In the genomic region with DNA sequence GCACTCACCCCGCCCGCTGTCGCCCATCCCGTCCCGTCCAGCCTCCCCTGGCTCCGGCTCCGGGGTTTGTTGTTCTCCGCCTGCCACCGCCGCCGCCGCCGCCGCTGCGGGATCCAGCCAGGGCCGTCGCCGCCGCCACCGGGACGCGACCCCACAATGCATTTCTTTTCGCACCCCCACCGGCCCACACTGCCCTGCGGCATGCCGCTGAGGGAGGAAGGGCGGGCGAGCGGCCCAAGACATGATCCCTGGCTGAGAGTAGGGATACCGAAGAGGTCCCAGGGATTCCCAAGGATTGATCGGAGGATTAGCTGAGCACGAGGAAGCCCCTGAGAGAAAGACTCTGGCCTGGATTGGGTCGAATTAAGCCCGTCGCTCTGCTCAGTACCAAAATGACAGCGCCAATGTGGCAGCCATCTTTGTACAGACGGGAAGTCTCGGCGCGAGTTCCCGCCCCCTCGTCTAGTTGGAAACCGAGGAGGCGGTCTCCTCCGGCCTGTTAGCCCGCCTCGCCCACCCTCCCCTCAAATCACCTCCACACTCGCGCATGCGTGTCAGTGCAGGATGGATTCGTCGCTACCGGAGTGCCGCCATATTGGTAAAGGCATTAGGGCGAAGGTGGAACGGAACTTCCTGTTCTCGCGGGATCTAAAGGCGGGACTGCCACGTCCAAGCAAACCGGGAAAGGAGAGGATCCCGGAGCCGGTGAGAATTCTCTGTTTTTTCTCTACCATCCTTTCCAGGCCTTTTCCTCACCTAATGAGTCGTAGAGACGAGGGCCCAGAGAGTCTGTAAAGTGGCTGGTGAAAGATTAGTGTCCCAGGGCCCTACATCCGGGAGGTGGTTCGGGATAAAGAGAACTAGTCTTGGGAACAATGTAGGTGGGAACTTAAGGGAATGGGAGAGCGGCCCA, we compare ENCODE assay signal across 1 cellular context.
TF ChIP-seq lines count a peak whose summit lies in the region.

A gene (minus strand): TSS at position 432 of the 913 bp plus-strand sequence. CDS start 189 bp downstream, at position 243.
A gene with protein sequence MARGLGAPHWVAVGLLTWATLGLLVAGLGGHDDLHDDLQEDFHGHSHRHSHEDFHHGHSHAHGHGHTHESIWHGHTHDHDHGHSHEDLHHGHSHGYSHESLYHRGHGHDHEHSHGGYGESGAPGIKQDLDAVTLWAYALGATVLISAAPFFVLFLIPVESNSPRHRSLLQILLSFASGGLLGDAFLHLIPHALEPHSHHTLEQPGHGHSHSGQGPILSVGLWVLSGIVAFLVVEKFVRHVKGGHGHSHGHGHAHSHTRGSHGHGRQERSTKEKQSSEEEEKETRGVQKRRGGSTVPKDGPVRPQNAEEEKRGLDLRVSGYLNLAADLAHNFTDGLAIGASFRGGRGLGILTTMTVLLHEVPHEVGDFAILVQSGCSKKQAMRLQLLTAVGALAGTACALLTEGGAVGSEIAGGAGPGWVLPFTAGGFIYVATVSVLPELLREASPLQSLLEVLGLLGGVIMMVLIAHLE (plus strand): TSS at position 634 of the 913 bp plus-strand sequence. CDS start 379 bp downstream, outside the sequence.

TF ChIP-seq in K562, 482 proteins besides CTCF, POLR2A, EP300 and RAD21 (continued from another document and continues in another):
- TF ChIP-seq, protein P1, sequence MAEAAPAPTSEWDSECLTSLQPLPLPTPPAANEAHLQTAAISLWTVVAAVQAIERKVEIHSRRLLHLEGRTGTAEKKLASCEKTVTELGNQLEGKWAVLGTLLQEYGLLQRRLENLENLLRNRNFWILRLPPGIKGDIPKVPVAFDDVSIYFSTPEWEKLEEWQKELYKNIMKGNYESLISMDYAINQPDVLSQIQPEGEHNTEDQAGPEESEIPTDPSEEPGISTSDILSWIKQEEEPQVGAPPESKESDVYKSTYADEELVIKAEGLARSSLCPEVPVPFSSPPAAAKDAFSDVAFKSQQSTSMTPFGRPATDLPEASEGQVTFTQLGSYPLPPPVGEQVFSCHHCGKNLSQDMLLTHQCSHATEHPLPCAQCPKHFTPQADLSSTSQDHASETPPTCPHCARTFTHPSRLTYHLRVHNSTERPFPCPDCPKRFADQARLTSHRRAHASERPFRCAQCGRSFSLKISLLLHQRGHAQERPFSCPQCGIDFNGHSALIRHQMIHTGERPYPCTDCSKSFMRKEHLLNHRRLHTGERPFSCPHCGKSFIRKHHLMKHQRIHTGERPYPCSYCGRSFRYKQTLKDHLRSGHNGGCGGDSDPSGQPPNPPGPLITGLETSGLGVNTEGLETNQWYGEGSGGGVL (CRISPR knock-in tag; IDR thresholded peaks at IDR 0.05): no peak
- TF ChIP-seq L3MBTL2 (IDR thresholded peaks at IDR 0.05) (peak; percentile 45), BMI1 (IDR thresholded peaks at IDR 0.05; ENCODE audit: low read length) (no peak), STAT5B (CRISPR knock-in tag; IDR thresholded peaks at IDR 0.05) (no peak), SIRT6 (IDR thresholded peaks at IDR 0.05; ENCODE audit: low read depth, low read length) (no peak), PTBP1 (IDR thresholded peaks at IDR 0.05; ENCODE audit: low read depth, low read length) (no peak), RNF2 (IDR thresholded peaks at IDR 0.05) (peak; percentile 82), SMARCB1 (IDR thresholded peaks at IDR 0.05; ENCODE audit: insufficient read length, low read depth) (no peak), ZNF668 (CRISPR knock-in tag; IDR thresholded peaks at IDR 0.05) (no peak), ZNF175 (CRISPR knock-in tag; IDR thresholded peaks at IDR 0.05; ENCODE audit: low read depth) (peak; percentile 53; the same call in 1 of the 2 replicates), RBM22 (IDR thresholded peaks at IDR 0.05; ENCODE audit: low read depth, low read length, poor library complexity, severe bottlenecking) (peak; percentile 72), ZFX (CRISPR knock-in tag; IDR thresholded peaks at IDR 0.05) (peak; percentile 77), NR2C1 (IDR thresholded peaks at IDR 0.05) (peak; percentile 92), NR2C1 (tag; IDR thresholded peaks at IDR 0.05) (peak; percentile 95), ZBTB17 (CRISPR knock-in tag; IDR thresholded peaks at IDR 0.05) (peak; percentile 76), NR1H2 (CRISPR knock-in tag; IDR thresholded peaks at IDR 0.05) (peak; percentile 98; the same call in 1 of the 2 replicates), ZNF695 (CRISPR knock-in tag; IDR thresholded peaks at IDR 0.05) (no peak), CC2D1A (IDR thresholded peaks at IDR 0.05) (no peak), ZNF140 (CRISPR knock-in tag; IDR thresholded peaks at IDR 0.05) (no peak), TARDBP (IDR thresholded peaks at IDR 0.05) (peak; percentile 65; the same call in 1 of the 2 replicates), KLF13 (tag; IDR thresholded peaks at IDR 0.05; ENCODE audit: borderline replicate concordance, low read depth) (no peak; the same call in 1 of the 2 replicates), ZNF780A (CRISPR knock-in tag; IDR thresholded peaks at IDR 0.05) (no peak), KDM5B (IDR thresholded peaks at IDR 0.05; ENCODE audit: insufficient replicate concordance, low read depth, low read length) (peak; percentile 86), SRSF1 (IDR thresholded peaks at IDR 0.05; ENCODE audit: low read depth, low read length) (no peak), FOXJ2 (tag; IDR thresholded peaks at IDR 0.05) (no peak; the same call in none of the 2 replicates), HNRNPL (IDR thresholded peaks at IDR 0.05; ENCODE audit: low read depth, low read length) (peak; percentile 96), CREM (IDR thresholded peaks at IDR 0.05; ENCODE audit: low read depth) (peak; percentile 91), RBM39 (optimal IDR thresholded peaks at IDR 0.05; ENCODE audit: low read depth, low read length) (no peak), ZNF696 (CRISPR knock-in tag; conservative IDR thresholded peaks at IDR 0.05) (0 out of 2 replicates have a peak, but pooled peaks have one; percentile 58), JUND (IDR thresholded peaks at IDR 0.05; ENCODE audit: borderline replicate concordance, low read depth, low read length) (peak; percentile 29; the same call in 1 of the 2 replicates), JUND (tag; IDR thresholded peaks at IDR 0.05; ENCODE audit: borderline replicate concordance, low read depth, low read length) (no peak; the same call in 2 of the 3 replicates), ZNF431 (CRISPR knock-in tag; IDR thresholded peaks at IDR 0.05) (no peak)
- TF ChIP-seq, protein P2, sequence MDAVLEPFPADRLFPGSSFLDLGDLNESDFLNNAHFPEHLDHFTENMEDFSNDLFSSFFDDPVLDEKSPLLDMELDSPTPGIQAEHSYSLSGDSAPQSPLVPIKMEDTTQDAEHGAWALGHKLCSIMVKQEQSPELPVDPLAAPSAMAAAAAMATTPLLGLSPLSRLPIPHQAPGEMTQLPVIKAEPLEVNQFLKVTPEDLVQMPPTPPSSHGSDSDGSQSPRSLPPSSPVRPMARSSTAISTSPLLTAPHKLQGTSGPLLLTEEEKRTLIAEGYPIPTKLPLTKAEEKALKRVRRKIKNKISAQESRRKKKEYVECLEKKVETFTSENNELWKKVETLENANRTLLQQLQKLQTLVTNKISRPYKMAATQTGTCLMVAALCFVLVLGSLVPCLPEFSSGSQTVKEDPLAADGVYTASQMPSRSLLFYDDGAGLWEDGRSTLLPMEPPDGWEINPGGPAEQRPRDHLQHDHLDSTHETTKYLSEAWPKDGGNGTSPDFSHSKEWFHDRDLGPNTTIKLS (IDR thresholded peaks at IDR 0.05; ENCODE audit: borderline replicate concordance, low read depth): peak; percentile 100
- TF ChIP-seq, protein P3, sequence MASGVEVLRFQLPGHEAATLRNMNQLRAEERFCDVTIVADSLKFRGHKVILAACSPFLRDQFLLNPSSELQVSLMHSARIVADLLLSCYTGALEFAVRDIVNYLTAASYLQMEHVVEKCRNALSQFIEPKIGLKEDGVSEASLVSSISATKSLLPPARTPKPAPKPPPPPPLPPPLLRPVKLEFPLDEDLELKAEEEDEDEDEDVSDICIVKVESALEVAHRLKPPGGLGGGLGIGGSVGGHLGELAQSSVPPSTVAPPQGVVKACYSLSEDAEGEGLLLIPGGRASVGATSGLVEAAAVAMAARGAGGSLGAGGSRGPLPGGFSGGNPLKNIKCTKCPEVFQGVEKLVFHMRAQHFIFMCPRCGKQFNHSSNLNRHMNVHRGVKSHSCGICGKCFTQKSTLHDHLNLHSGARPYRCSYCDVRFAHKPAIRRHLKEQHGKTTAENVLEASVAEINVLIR (CRISPR knock-in tag; IDR thresholded peaks at IDR 0.05): peak; percentile 23; the same call in 1 of the 2 replicates
- TF ChIP-seq, protein P4, sequence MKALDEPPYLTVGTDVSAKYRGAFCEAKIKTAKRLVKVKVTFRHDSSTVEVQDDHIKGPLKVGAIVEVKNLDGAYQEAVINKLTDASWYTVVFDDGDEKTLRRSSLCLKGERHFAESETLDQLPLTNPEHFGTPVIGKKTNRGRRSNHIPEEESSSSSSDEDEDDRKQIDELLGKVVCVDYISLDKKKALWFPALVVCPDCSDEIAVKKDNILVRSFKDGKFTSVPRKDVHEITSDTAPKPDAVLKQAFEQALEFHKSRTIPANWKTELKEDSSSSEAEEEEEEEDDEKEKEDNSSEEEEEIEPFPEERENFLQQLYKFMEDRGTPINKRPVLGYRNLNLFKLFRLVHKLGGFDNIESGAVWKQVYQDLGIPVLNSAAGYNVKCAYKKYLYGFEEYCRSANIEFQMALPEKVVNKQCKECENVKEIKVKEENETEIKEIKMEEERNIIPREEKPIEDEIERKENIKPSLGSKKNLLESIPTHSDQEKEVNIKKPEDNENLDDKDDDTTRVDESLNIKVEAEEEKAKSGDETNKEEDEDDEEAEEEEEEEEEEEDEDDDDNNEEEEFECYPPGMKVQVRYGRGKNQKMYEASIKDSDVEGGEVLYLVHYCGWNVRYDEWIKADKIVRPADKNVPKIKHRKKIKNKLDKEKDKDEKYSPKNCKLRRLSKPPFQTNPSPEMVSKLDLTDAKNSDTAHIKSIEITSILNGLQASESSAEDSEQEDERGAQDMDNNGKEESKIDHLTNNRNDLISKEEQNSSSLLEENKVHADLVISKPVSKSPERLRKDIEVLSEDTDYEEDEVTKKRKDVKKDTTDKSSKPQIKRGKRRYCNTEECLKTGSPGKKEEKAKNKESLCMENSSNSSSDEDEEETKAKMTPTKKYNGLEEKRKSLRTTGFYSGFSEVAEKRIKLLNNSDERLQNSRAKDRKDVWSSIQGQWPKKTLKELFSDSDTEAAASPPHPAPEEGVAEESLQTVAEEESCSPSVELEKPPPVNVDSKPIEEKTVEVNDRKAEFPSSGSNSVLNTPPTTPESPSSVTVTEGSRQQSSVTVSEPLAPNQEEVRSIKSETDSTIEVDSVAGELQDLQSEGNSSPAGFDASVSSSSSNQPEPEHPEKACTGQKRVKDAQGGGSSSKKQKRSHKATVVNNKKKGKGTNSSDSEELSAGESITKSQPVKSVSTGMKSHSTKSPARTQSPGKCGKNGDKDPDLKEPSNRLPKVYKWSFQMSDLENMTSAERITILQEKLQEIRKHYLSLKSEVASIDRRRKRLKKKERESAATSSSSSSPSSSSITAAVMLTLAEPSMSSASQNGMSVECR (CRISPR knock-in tag; IDR thresholded peaks at IDR 0.05): peak; percentile 93
- TF ChIP-seq, protein P5, sequence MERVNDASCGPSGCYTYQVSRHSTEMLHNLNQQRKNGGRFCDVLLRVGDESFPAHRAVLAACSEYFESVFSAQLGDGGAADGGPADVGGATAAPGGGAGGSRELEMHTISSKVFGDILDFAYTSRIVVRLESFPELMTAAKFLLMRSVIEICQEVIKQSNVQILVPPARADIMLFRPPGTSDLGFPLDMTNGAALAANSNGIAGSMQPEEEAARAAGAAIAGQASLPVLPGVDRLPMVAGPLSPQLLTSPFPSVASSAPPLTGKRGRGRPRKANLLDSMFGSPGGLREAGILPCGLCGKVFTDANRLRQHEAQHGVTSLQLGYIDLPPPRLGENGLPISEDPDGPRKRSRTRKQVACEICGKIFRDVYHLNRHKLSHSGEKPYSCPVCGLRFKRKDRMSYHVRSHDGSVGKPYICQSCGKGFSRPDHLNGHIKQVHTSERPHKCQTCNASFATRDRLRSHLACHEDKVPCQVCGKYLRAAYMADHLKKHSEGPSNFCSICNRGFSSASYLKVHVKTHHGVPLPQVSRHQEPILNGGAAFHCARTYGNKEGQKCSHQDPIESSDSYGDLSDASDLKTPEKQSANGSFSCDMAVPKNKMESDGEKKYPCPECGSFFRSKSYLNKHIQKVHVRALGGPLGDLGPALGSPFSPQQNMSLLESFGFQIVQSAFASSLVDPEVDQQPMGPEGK (CRISPR knock-in tag; IDR thresholded peaks at IDR 0.05; ENCODE audit: borderline replicate concordance): no peak
- TF ChIP-seq, protein P6, sequence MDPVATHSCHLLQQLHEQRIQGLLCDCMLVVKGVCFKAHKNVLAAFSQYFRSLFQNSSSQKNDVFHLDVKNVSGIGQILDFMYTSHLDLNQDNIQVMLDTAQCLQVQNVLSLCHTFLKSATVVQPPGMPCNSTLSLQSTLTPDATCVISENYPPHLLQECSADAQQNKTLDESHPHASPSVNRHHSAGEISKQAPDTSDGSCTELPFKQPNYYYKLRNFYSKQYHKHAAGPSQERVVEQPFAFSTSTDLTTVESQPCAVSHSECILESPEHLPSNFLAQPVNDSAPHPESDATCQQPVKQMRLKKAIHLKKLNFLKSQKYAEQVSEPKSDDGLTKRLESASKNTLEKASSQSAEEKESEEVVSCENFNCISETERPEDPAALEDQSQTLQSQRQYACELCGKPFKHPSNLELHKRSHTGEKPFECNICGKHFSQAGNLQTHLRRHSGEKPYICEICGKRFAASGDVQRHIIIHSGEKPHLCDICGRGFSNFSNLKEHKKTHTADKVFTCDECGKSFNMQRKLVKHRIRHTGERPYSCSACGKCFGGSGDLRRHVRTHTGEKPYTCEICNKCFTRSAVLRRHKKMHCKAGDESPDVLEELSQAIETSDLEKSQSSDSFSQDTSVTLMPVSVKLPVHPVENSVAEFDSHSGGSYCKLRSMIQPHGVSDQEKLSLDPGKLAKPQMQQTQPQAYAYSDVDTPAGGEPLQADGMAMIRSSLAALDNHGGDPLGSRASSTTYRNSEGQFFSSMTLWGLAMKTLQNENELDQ (CRISPR knock-in tag; IDR thresholded peaks at IDR 0.05; ENCODE audit: borderline replicate concordance): 0 out of 2 replicates have a peak, but pooled peaks have one; percentile 67
- TF ChIP-seq, protein P7, sequence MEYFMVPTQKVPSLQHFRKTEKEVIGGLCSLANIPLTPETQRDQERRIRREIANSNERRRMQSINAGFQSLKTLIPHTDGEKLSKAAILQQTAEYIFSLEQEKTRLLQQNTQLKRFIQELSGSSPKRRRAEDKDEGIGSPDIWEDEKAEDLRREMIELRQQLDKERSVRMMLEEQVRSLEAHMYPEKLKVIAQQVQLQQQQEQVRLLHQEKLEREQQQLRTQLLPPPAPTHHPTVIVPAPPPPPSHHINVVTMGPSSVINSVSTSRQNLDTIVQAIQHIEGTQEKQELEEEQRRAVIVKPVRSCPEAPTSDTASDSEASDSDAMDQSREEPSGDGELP (CRISPR knock-in tag; IDR thresholded peaks at IDR 0.05; ENCODE audit: borderline replicate concordance): peak; percentile 68
- TF ChIP-seq, protein P8, sequence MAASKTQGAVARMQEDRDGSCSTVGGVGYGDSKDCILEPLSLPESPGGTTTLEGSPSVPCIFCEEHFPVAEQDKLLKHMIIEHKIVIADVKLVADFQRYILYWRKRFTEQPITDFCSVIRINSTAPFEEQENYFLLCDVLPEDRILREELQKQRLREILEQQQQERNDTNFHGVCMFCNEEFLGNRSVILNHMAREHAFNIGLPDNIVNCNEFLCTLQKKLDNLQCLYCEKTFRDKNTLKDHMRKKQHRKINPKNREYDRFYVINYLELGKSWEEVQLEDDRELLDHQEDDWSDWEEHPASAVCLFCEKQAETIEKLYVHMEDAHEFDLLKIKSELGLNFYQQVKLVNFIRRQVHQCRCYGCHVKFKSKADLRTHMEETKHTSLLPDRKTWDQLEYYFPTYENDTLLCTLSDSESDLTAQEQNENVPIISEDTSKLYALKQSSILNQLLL (CRISPR knock-in tag; IDR thresholded peaks at IDR 0.05; ENCODE audit: borderline replicate concordance): no peak
